ENCODE assay signal across 14 cellular contexts in genomic region chr6:55925292-55925691, GRCh38. TPM values are rescaled to one million over a fixed set of nuclear protein-coding genes. Genes with fewer than 3 reads are reported as not detected.
DNase-seq lines count a peak whose midpoint lies in the region; ATAC-seq and TF ChIP-seq lines count a peak whose summit lies in the region.
"Had no signal": no experiment of that assay in that cellular context is flagged by ENCODE, and none has a peak within 500 bp of the region (broad histone marks: within the 10 kb centered on the region; RNA-seq: fewer than 3 reads in every experiment).

No MANE protein-coding gene starts in this region.

- peaks cover 22% of the 10 kb centered on the region for H3K4me1 ChIP-seq in RWPE2 (ENCODE audit: insufficient read depth, poor library complexity, severe bottlenecking)
- H3K4me1 ChIP-seq: HAP-1, heart right ventricle had no signal

- no peak for TF ChIP-seq CTCF in RWPE2 (IDR thresholded peaks at IDR 0.05; ENCODE audit: poor library complexity, severe bottlenecking)

- no peaks in the 10 kb centered on the region for H3K27me3 ChIP-seq in RWPE2 (ENCODE audit: insufficient read depth, poor library complexity, severe bottlenecking)
- H3K27me3 ChIP-seq in MG63: no peaks in the 10 kb centered on the region
- H3K27me3 ChIP-seq: heart right ventricle had no signal

- peak; percentile 96 for ATAC-seq in RWPE2 (ENCODE audit: low read depth)
- ATAC-seq: activated CD4-positive, CD25-positive, alpha-beta regulatory T cell treated with anti-CD3 and anti-CD28 coated beads, Interleukin-2, amount 50 U/mL, for 24 hours; heart right ventricle; left ventricle myocardium superior had no signal

- DNase-seq in GM03348 (ENCODE audit: low spot score) (peak; percentile 16), RWPE2 (ENCODE audit: low spot score) (no peak), fibroblast of gingiva (ENCODE audit: low read depth) (peak; percentile 56), renal cortical epithelial cell (ENCODE audit: low read depth) (peak; percentile 93), NCI-H524 (lab: John Stamatoyannopoulos, UW) (no peak), retina (no peak), NCI-H1694 treated with DMSO at 0.1 percent for 48 hours (lab: John Stamatoyannopoulos, UW) (no peak), MG63 (no peak)
- DNase-seq: heart right ventricle, left ventricle myocardium superior, NCI-H1092, T-helper 1 cell had no signal

- H3K9me3 ChIP-seq in RWPE2 (ENCODE audit: severe bottlenecking): no peaks in the 10 kb centered on the region
- no peaks in the 10 kb centered on the region for H3K9me3 ChIP-seq in MG63
- H3K9me3 ChIP-seq: HAP-1 had no signal

- H3K27ac ChIP-seq in RWPE2 (ENCODE audit: poor library complexity, severe bottlenecking): peak overlapping the region; percentile 63
- H3K27ac ChIP-seq: heart right ventricle had no signal

- H3K36me3 ChIP-seq in RWPE2 (ENCODE audit: low read depth): no peaks in the 10 kb centered on the region
- no peaks in the 10 kb centered on the region for H3K36me3 ChIP-seq in MG63
- H3K36me3 ChIP-seq: HAP-1, heart right ventricle had no signal

- H3K4me3 ChIP-seq in RWPE2 (ENCODE audit: severe bottlenecking): no peak overlapping the region
- no peak overlapping the region for H3K4me3 ChIP-seq in MG63
- H3K4me3 ChIP-seq: HAP-1, heart right ventricle had no signal

RNA-seq across cellular contexts. Expression of gene BMP5, which starts 49.9 kb away (rescaled TPM):
- total RNA-seq in renal cortical epithelial cell: not detected in 2 replicates
- total RNA-seq in MG63 (2014; rRNA removed; shearing (Covaris generic); ENCODE audit: low replicate concordance): 4.2 and 4.7 TPM in 2 replicates

Comparison
In these comparisons a context has a peak if more than half of its experiments do, and no peak if none do; other contexts are left out.
1. DNase-seq: peak in GM03348 (single experiment), fibroblast of gingiva (single experiment) and renal cortical epithelial cell (single experiment); none in RWPE2 (single experiment), NCI-H524 (0 of 2), retina (single experiment), NCI-H1694 treated with DMSO at 0.1 percent for 48 hours (single experiment) and MG63 (single experiment).